30 cellular contexts compared by ENCODE assay signal in genomic region chr1:75396745-75397144, GRCh38.
"Had no signal": no experiment of that assay in that cellular context is flagged by ENCODE, and none has a peak within 500 bp of the region (broad histone marks: within the 10 kb centered on the region; RNA-seq: fewer than 3 reads in every experiment).

No MANE protein-coding gene starts in this region.

- H3K4me1 ChIP-seq: colonic mucosa, gastrocnemius medialis, left ventricle myocardium inferior, parathyroid adenoma, psoas muscle, right atrium auricular region, suprapubic skin, tibial artery, upper lobe of right lung had no signal

- H3K9me3 ChIP-seq: colonic mucosa, gastrocnemius medialis, psoas muscle, tibial artery, upper lobe of right lung had no signal

- H3K27ac ChIP-seq: cardiac muscle cell, colonic mucosa, gastrocnemius medialis, left ventricle myocardium inferior, parathyroid adenoma, psoas muscle, right atrium auricular region, suprapubic skin, tibial artery, upper lobe of right lung had no signal

- DNase-seq: activated CD4-positive, alpha-beta T cell treated with anti-CD3 and anti-CD28 coated beads for 36 hours; activated CD4-positive, alpha-beta T cell treated with anti-CD3 and anti-CD28 coated beads, Interleukin-2, amount 50 U/mL, for 4 hours; activated CD4-positive, CD25-positive, alpha-beta regulatory T cell; activated naive CD4-positive, alpha-beta T cell; activated T-cell treated with anti-CD3 and anti-CD28 coated beads for 4 hours; activated T-cell treated with anti-CD3 and anti-CD28 coated beads, Interleukin-2, amount 50 U/mL, for 72 hours; anterior cingulate cortex; cerebellar nuclear complex; colonic mucosa; effector memory CD4-positive, alpha-beta T cell; erythroblast; gastrocnemius medialis; glutamatergic neuron; islet precursor cell; left ventricle myocardium inferior; naive thymus-derived CD4-positive, alpha-beta T cell; nucleus accumbens; psoas muscle; stimulated activated CD4-positive, alpha-beta T cell treated with anti-CD3 and anti-CD28 coated beads, Interleukin-2, amount 100 ng/mL, for 24 hours; stimulated activated naive CD4-positive, alpha-beta T cell; tibial artery; upper lobe of right lung had no signal

- H3K27me3 ChIP-seq: cardiac muscle cell, colonic mucosa, gastrocnemius medialis, right atrium auricular region, suprapubic skin, tibial artery, upper lobe of right lung had no signal

- ATAC-seq: activated CD4-positive, alpha-beta T cell treated with anti-CD3 and anti-CD28 coated beads for 36 hours; activated T-cell treated with anti-CD3 and anti-CD28 coated beads, Interleukin-2, amount 50 U/mL, for 72 hours; gastrocnemius medialis; naive thymus-derived CD4-positive, alpha-beta T cell; psoas muscle; upper lobe of right lung had no signal

- H3K36me3 ChIP-seq: cardiac muscle cell, colonic mucosa, gastrocnemius medialis, left ventricle myocardium inferior, right atrium auricular region, suprapubic skin, tibial artery, upper lobe of right lung had no signal

- H3K4me3 Mint-ChIP-seq: activated CD4-positive, alpha-beta T cell treated with anti-CD3 and anti-CD28 coated beads for 36 hours; activated naive CD8-positive, alpha-beta T cell; activated T-cell treated with anti-CD3 and anti-CD28 coated beads, Interleukin-2, amount 50 U/mL, for 72 hours; mesothelial cell of epicardium; naive thymus-derived CD4-positive, alpha-beta T cell; neural crest cell had no signal

- H3K36me3 Mint-ChIP-seq: activated naive CD8-positive, alpha-beta T cell; mesothelial cell of epicardium; naive thymus-derived CD4-positive, alpha-beta T cell had no signal

- H3K4me1 Mint-ChIP-seq: activated CD4-positive, alpha-beta T cell treated with anti-CD3 and anti-CD28 coated beads for 36 hours; mesothelial cell of epicardium; naive thymus-derived CD4-positive, alpha-beta T cell had no signal

- H3K4me3 ChIP-seq: cardiac muscle cell, colonic mucosa, gastrocnemius medialis, left ventricle myocardium inferior, psoas muscle, right atrium auricular region, smooth muscle cell, suprapubic skin, tibial artery, upper lobe of right lung had no signal

- H3K27me3 Mint-ChIP-seq: activated CD4-positive, alpha-beta T cell treated with anti-CD3 and anti-CD28 coated beads for 36 hours had no signal

- H3K27ac Mint-ChIP-seq: activated CD4-positive, alpha-beta T cell treated with anti-CD3 and anti-CD28 coated beads for 36 hours; activated naive CD8-positive, alpha-beta T cell; activated T-cell treated with anti-CD3 and anti-CD28 coated beads, Interleukin-2, amount 50 U/mL, for 72 hours; mesothelial cell of epicardium; naive thymus-derived CD4-positive, alpha-beta T cell had no signal
